ENCODE assay signal across 8 cellular contexts in the genomic region with DNA sequence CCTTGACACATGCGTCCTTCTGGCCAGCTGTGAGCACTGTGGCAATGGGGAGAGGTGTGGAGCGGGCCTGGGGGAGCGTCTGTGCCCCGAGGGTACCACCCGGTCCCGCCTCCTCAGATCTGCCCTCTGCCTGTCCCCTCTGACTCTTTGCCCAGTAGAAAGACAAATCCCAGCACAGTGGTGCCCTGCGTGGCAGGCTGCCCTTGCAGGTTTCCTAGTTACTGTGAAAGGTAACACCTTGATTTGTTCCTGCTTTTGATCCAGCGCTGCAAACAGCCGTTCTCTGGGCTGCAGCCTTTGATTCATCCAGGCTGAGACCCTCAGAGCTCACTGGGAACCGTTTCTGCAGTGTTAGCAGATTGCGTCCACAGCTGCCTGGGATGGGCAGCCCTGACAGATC. TPM values are rescaled to one million over a fixed set of nuclear protein-coding genes. Genes with fewer than 3 reads are reported as not detected.
DNase-seq lines count a peak whose midpoint lies in the region; ATAC-seq and TF ChIP-seq lines count a peak whose summit lies in the region.

No MANE protein-coding gene starts in this region.

- H3K27me3 Mint-ChIP-seq in activated naive CD4-positive, alpha-beta T cell treated with anti-CD3 and anti-CD28 coated beads, Interleukin-2, amount 50 U/mL, for 24 hours = no peaks in the 10 kb centered on the region

- no peaks in the 10 kb centered on the region for H3K9me3 ChIP-seq in mesodermal cell (ENCODE audit: control insufficient read depth, low read length)
- no peaks in the 10 kb centered on the region for H3K9me3 ChIP-seq in upper lobe of left lung

- H3K4me1 ChIP-seq in mesodermal cell (ENCODE audit: control insufficient read depth, insufficient read depth, low read length, poor library complexity, severe bottlenecking) (peaks cover 35% of the 10 kb centered on the region), upper lobe of left lung (peaks cover 46 to 62% (median 54%) of the 10 kb centered on the region in 4 donors)

- H3K36me3 ChIP-seq in mesodermal cell (ENCODE audit: control insufficient read depth, insufficient read depth, low read length) (peaks cover 10% of the 10 kb centered on the region), upper lobe of left lung (peaks cover 0 to 32% (median 20%) of the 10 kb centered on the region in 4 donors)

- no peak for ATAC-seq in upper lobe of left lung (ENCODE audit: low FRiP score in 2 of 2)
- ATAC-seq in GM18519 (IDR thresholded peaks at IDR 0.05; ENCODE audit: low FRiP score, unreplicated experiment) = no peak

- H3K4me3 Mint-ChIP-seq in activated naive CD4-positive, alpha-beta T cell treated with anti-CD3 and anti-CD28 coated beads, Interleukin-2, amount 50 U/mL, for 24 hours = peak overlapping the region; percentile 69

- WGBS in mesodermal cell (ENCODE audit: insufficient coverage in 2 of 2), 2 experiments = 65 to 80% methylated on average over 9 to 11 of the region's 11 CpGs
- WGBS in upper lobe of left lung, 2 donors = 45 to 51% methylated on average over 7 to 9 of the region's 11 CpGs

- H3K27me3 ChIP-seq in upper lobe of left lung = no peaks in the 10 kb centered on the region

- TF ChIP-seq EP300 in upper lobe of left lung (IDR thresholded peaks at IDR 0.05) = no peak

- H3K36me3 Mint-ChIP-seq in activated naive CD4-positive, alpha-beta T cell treated with anti-CD3 and anti-CD28 coated beads, Interleukin-2, amount 50 U/mL, for 24 hours = no peaks in the 10 kb centered on the region

- no peak overlapping the region for H3K4me3 ChIP-seq in mesodermal cell (ENCODE audit: extremely low read depth, insufficient read depth, low read length, poor library complexity, severe bottlenecking)
- H3K4me3 ChIP-seq in upper lobe of left lung = peak overlapping the region in 2 of 4 donors; percentile 25 to 27

- H3K4me1 Mint-ChIP-seq in activated naive CD4-positive, alpha-beta T cell treated with anti-CD3 and anti-CD28 coated beads, Interleukin-2, amount 50 U/mL, for 24 hours = peaks cover 48% of the 10 kb centered on the region

- no peaks in the 10 kb centered on the region for H3K9me3 Mint-ChIP-seq in activated naive CD4-positive, alpha-beta T cell treated with anti-CD3 and anti-CD28 coated beads, Interleukin-2, amount 50 U/mL, for 24 hours

- no peak for TF ChIP-seq CTCF in upper lobe of left lung (IDR thresholded peaks at IDR 0.05)

- no peak for DNase-seq in activated naive CD4-positive, alpha-beta T cell treated with Interleukin-2 at 50 U/mL for 16 hours
- peak in 1 of 2 donors; percentile 29 for DNase-seq in upper lobe of left lung
- no peak for DNase-seq in caudate nucleus (lab: John Stamatoyannopoulos, UW)
- no peak for DNase-seq in HK-2 (ENCODE audit: unreplicated experiment)

- H3K27ac ChIP-seq in angular gyrus (ENCODE audit: low read depth, low read length) = peak overlapping the region; percentile 19
- H3K27ac ChIP-seq in mesodermal cell (ENCODE audit: low read depth, low read length, severe bottlenecking) = peak overlapping the region; percentile 49
- H3K27ac ChIP-seq in upper lobe of left lung = peak overlapping the region; percentile 29 to 73 (median 46)
- no peak overlapping the region for H3K27ac ChIP-seq in caudate nucleus (ENCODE audit: low read depth, low read length)

- no peak overlapping the region for H3K27ac Mint-ChIP-seq in activated naive CD4-positive, alpha-beta T cell treated with anti-CD3 and anti-CD28 coated beads, Interleukin-2, amount 50 U/mL, for 24 hours

- no peak for TF ChIP-seq POLR2A in upper lobe of left lung (IDR thresholded peaks at IDR 0.05)

RNA-seq across cellular contexts. Expression of a gene that starts 16.4 kb away (rescaled TPM):
- polyA plus RNA-seq in mesodermal cell (2013, experiment 1 of 2) = 32.1 TPM
- 25.4 TPM for polyA plus RNA-seq in mesodermal cell (2013, experiment 2 of 2)
- total RNA-seq in upper lobe of left lung = 10 to 100 TPM; 16.0 to 53.0 (median 44.1) TPM
